In genomic region chr10:6343321-6344010, GRCh38 we compare ENCODE assay signal across 18 cellular contexts.
DNase-seq lines count a peak whose midpoint lies in the region; ATAC-seq, FAIRE-seq and TF ChIP-seq lines count a peak whose summit lies in the region.
"Had no signal": no experiment of that assay in that cellular context is flagged by ENCODE, and none has a peak within 500 bp of the region (broad histone marks: within the 10 kb centered on the region; RNA-seq: fewer than 3 reads in every experiment).

No MANE protein-coding gene starts in this region.

- no peak overlapping the region for H2BK12ac ChIP-seq in neuronal stem cell (ENCODE audit: low read length)

- peaks cover 25% of the 10 kb centered on the region for H3K4me1 ChIP-seq in CD4-positive, CD25-positive, alpha-beta regulatory T cell (ENCODE audit: control insufficient read depth, insufficient read depth, low read length, poor library complexity, severe bottlenecking)
- peaks cover 2 to 4% of the 10 kb centered on the region in 2 donors for H3K4me1 ChIP-seq in neuronal stem cell (ENCODE audit: control insufficient read depth in 2 of 2, insufficient read depth in 1 of 2, low read depth in 1 of 2, low read length in 2 of 2)

- peaks cover 11 to 37% (median 18%) of the 10 kb centered on the region in 4 donors for H3K4me1 Mint-ChIP-seq in CD4-positive, CD25-positive, alpha-beta regulatory T cell
- peaks cover 30 to 41% of the 10 kb centered on the region in 2 donors for H3K4me1 Mint-ChIP-seq in stimulated activated naive B cell treated with anti-CD40 and anti-IgM and Interleukin-4, amounts not matched to agents 10 μg/mL and 1 μg/mL and 100 μg/mL, for 72 hours

- no peaks in the 10 kb centered on the region for H3K9me3 ChIP-seq in CD4-positive, CD25-positive, alpha-beta regulatory T cell (ENCODE audit: control insufficient read depth in 2 of 2, low read length in 2 of 2)
- H3K9me3 ChIP-seq in neuronal stem cell (replicated peaks in 1 of 2; ENCODE audit: control insufficient read depth in 2 of 2, insufficient read depth in 1 of 2, low read depth in 1 of 2, low read length in 2 of 2) = no peaks in the 10 kb centered on the region

- no peak overlapping the region for H4K8ac ChIP-seq in neuronal stem cell (ENCODE audit: low read depth, low read length)

- no peak overlapping the region for H3K4me3 ChIP-seq in CD4-positive, CD25-positive, alpha-beta regulatory T cell (ENCODE audit: low read depth, low read length)
- H3K4me3 ChIP-seq in neuronal stem cell (ENCODE audit: low read length in 2 of 2) = peak overlapping the region in 1 of 2 donors; percentile 32

- no peak overlapping the region for H3K18ac ChIP-seq in neuronal stem cell (ENCODE audit: low read length)

- no peak for ATAC-seq in CD4-positive, CD25-positive, alpha-beta regulatory T cell (ENCODE audit: low read depth in 2 of 2)
- no peak for ATAC-seq in stimulated activated naive B cell treated with anti-CD40 and anti-IgM and Interleukin-4, amounts not matched to agents 10 μg/mL and 1 μg/mL and 100 μg/mL, for 72 hours (replicated peaks)

- H3K23ac ChIP-seq in neuronal stem cell (ENCODE audit: low read depth, low read length, poor library complexity) = no peak overlapping the region

- H3K36me3 Mint-ChIP-seq in CD4-positive, CD25-positive, alpha-beta regulatory T cell = no peaks in the 10 kb centered on the region
- peaks cover 2 to 15% of the 10 kb centered on the region in 2 donors for H3K36me3 Mint-ChIP-seq in stimulated activated naive B cell treated with anti-CD40 and anti-IgM and Interleukin-4, amounts not matched to agents 10 μg/mL and 1 μg/mL and 100 μg/mL, for 72 hours

- no peak overlapping the region for H2AK5ac ChIP-seq in neuronal stem cell (ENCODE audit: low read depth, low read length)

- peak overlapping the region; percentile 28 for H3K14ac ChIP-seq in neuronal stem cell (ENCODE audit: low read length)

- peak overlapping the region in 1 of 4 donors; percentile 47 for H3K4me3 Mint-ChIP-seq in CD4-positive, CD25-positive, alpha-beta regulatory T cell
- H3K4me3 Mint-ChIP-seq in stimulated activated naive B cell treated with anti-CD40 and anti-IgM and Interleukin-4, amounts not matched to agents 10 μg/mL and 1 μg/mL and 100 μg/mL, for 72 hours = no peak overlapping the region
- H3K4me3 Mint-ChIP-seq: HFFc6 had no signal

- H3K27me3 ChIP-seq in CD4-positive, CD25-positive, alpha-beta regulatory T cell (ENCODE audit: control insufficient read depth, insufficient read depth, low read length) = no peaks in the 10 kb centered on the region
- H3K27me3 ChIP-seq in neuronal stem cell (ENCODE audit: control insufficient read depth in 3 of 3, insufficient read depth in 3 of 3, low read depth in 1 of 3, low read length in 3 of 3) = no peaks in the 10 kb centered on the region

- H3K36me3 ChIP-seq in CD4-positive, CD25-positive, alpha-beta regulatory T cell (ENCODE audit: control insufficient read depth, insufficient read depth, low read length) = no peaks in the 10 kb centered on the region
- H3K36me3 ChIP-seq in neuronal stem cell (replicated peaks in 1 of 2; ENCODE audit: control insufficient read depth in 2 of 2, insufficient read depth in 2 of 2, low read length in 2 of 2) = no peaks in the 10 kb centered on the region

- no peak overlapping the region for H2BK15ac ChIP-seq in neuronal stem cell (ENCODE audit: low read length)

- no peak overlapping the region for H2AFZ ChIP-seq in neuronal stem cell (ENCODE audit: low read length)

- peak overlapping the region in 2 of 3 donors; percentile 59 to 84 for H3K27ac Mint-ChIP-seq in CD4-positive, CD25-positive, alpha-beta regulatory T cell
- H3K27ac Mint-ChIP-seq in stimulated activated naive B cell treated with anti-CD40 and anti-IgM and Interleukin-4, amounts not matched to agents 10 μg/mL and 1 μg/mL and 100 μg/mL, for 72 hours = no peak overlapping the region
- H3K27ac Mint-ChIP-seq: HFFc6 had no signal

- H2BK5ac ChIP-seq in neuronal stem cell (ENCODE audit: low read length) = no peak overlapping the region

- H3K9me3 Mint-ChIP-seq in CD4-positive, CD25-positive, alpha-beta regulatory T cell = no peaks in the 10 kb centered on the region
- peaks cover 5 to 7% of the 10 kb centered on the region in 2 donors for H3K9me3 Mint-ChIP-seq in stimulated activated naive B cell treated with anti-CD40 and anti-IgM and Interleukin-4, amounts not matched to agents 10 μg/mL and 1 μg/mL and 100 μg/mL, for 72 hours
- H3K9me3 Mint-ChIP-seq: HFFc6 had no signal

- H3K27ac ChIP-seq in CD4-positive, CD25-positive, alpha-beta regulatory T cell (ENCODE audit: insufficient read depth, low read length, poor library complexity, severe bottlenecking) = no peak overlapping the region
- H3K27ac ChIP-seq in neuronal stem cell (replicated peaks; ENCODE audit: low read length) = no peak overlapping the region
- H3K27ac ChIP-seq: KMS-11 had no signal

- no peak for TF ChIP-seq POLR2A in H54 (IDR thresholded peaks at IDR 0.05; ENCODE audit: low read depth, low read length)

- no peak for FAIRE-seq in H54 (lab: Jason Lieb, UNC)

- H3K4ac ChIP-seq in neuronal stem cell (ENCODE audit: low read length) = no peak overlapping the region

- H2BK120ac ChIP-seq in neuronal stem cell (ENCODE audit: low read depth, low read length) = no peak overlapping the region

- H3K4me2 ChIP-seq in neuronal stem cell (ENCODE audit: insufficient read depth, low read length, poor library complexity, severe bottlenecking) = no peak overlapping the region
- H3K4me2 ChIP-seq: KMS-11 had no signal

- H4K91ac ChIP-seq in neuronal stem cell (ENCODE audit: low read depth, low read length, poor library complexity) = no peak overlapping the region

- H3K79me1 ChIP-seq in neuronal stem cell (ENCODE audit: low read depth, low read length) = no peaks in the 10 kb centered on the region

- DNase-seq in DMS53 (lab: John Stamatoyannopoulos, UW) = peak; percentile 32
- no peak for DNase-seq in DMS53 treated with DMSO at 0.1 percent for 48 hours (lab: John Stamatoyannopoulos, UW; ENCODE audit: unreplicated experiment)
- no peak for DNase-seq in CD4-positive, CD25-positive, alpha-beta regulatory T cell
- peak; percentile 41 for DNase-seq in epidermal melanocyte (ENCODE audit: insufficient read length, low spot score)
- DNase-seq in neuronal stem cell (ENCODE audit: low spot score) = no peak
- no peak for DNase-seq in stimulated activated naive B cell treated with anti-CD40 and anti-IgM and Interleukin-4, amounts not matched to agents 10 μg/mL and 1 μg/mL and 100 μg/mL, for 72 hours
- no peak for DNase-seq in H54 (ENCODE audit: insufficient read length, low spot score)
- no peak for DNase-seq in T-helper 9 cell
- DNase-seq: 8988T; CD4-positive, alpha-beta memory T cell; GOT3; HFFc6; NCI-H1105; NCI-H1930; NCI-H2171; NCI-H510A treated with DMSO at 0.1 percent for 48 hours; SIG-M5 had no signal

- no peak overlapping the region for H3K9ac ChIP-seq in neuronal stem cell (ENCODE audit: low read depth, low read length, poor library complexity)
- H3K9ac ChIP-seq: KMS-11 had no signal

- no CpG with 5 or more reads among the region's 7 CpGs for WGBS in neuronal stem cell (ENCODE audit: extremely low coverage in 2 of 2, insufficient read length in 2 of 2, insufficient replicate concordance in 1 of 2), 2 donors

- H3K27me3 Mint-ChIP-seq in CD4-positive, CD25-positive, alpha-beta regulatory T cell = no peaks in the 10 kb centered on the region
- H3K27me3 Mint-ChIP-seq in stimulated activated naive B cell treated with anti-CD40 and anti-IgM and Interleukin-4, amounts not matched to agents 10 μg/mL and 1 μg/mL and 100 μg/mL, for 72 hours = peaks cover 15 to 17% of the 10 kb centered on the region in 2 donors
- H3K27me3 Mint-ChIP-seq: CD4-positive, alpha-beta memory T cell had no signal

Comparison
In these comparisons a context has a peak if more than half of its experiments do, and no peak if none do; other contexts are left out.
1. DNase-seq: peak in DMS53 (single experiment) and epidermal melanocyte (single experiment); none in DMS53 treated with DMSO at 0.1 percent for 48 hours (single experiment), CD4-positive, CD25-positive, alpha-beta regulatory T cell (0 of 3), neuronal stem cell (single experiment), stimulated activated naive B cell treated with anti-CD40 and anti-IgM and Interleukin-4, amounts not matched to agents 10 μg/mL and 1 μg/mL and 100 μg/mL, for 72 hours (single experiment), H54 (single experiment) and T-helper 9 cell (single experiment).